Comparison of ENCODE assay signal across 17 cellular contexts in the genomic region with DNA sequence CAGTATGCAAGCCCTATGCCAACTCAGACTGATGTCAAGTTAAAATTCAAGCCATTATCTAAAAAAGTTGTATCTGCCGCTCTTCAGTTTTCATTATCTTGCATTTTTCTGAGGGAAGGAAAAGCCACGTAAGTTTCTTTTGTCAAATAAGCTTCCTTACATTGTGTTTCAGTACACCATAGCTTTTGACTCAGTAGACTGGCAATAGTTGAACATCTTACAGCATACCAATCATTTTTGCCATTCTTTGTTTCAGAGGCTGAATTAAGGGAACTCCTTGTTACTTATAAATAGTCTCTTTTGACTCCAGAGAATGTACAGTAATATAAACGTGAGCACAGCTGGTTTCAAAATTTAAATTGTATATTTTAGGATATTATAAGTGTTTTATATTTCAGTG.
A peak's percentile ranks its signal among the peaks of the same experiment; 100 is the strongest.
DNase-seq lines count a peak whose midpoint lies in the region; TF ChIP-seq lines count a peak whose summit lies in the region.
"Had no signal": no experiment of that assay in that cellular context is flagged by ENCODE, and none has a peak within 500 bp of the region (broad histone marks: within the 10 kb centered on the region; RNA-seq: fewer than 3 reads in every experiment).

No MANE protein-coding gene starts in this region.

- H3K4me3 ChIP-seq in Caco-2 (ENCODE audit: low read depth, low read length), result no peak overlapping the region
- no peak overlapping the region for H3K4me3 ChIP-seq in thyroid gland (replicated peaks in 1 of 3)
- H3K4me3 ChIP-seq: BLaER1 treated with 17β-estradiol and CSF1 and Interleukin-3, amounts not matched to agents 10 nM and 100 nM; colonic mucosa; hepatocyte; prostate gland had no signal

- peaks cover 42% of the 10 kb centered on the region for H3K4me1 Mint-ChIP-seq in Caco-2 (ENCODE audit: low read depth, unreplicated experiment)
- H3K4me1 Mint-ChIP-seq in osteocyte (ENCODE audit: unreplicated experiment), result peaks cover 23% of the 10 kb centered on the region

- H3K27me3 Mint-ChIP-seq in Caco-2 (ENCODE audit: insufficient read depth, unreplicated experiment) (no peaks in the 10 kb centered on the region), osteocyte (ENCODE audit: unreplicated experiment) (no peaks in the 10 kb centered on the region)

- H3K9me3 Mint-ChIP-seq in Caco-2 (ENCODE audit: unreplicated experiment) (peaks cover 10% of the 10 kb centered on the region), osteocyte (ENCODE audit: unreplicated experiment) (peaks cover 4% of the 10 kb centered on the region)

- H3K4me3 Mint-ChIP-seq in Caco-2 (ENCODE audit: unreplicated experiment) (peak overlapping the region; percentile 26), osteocyte (ENCODE audit: unreplicated experiment) (no peak overlapping the region)
- H3K4me3 Mint-ChIP-seq: activated T-cell treated with anti-CD3 and anti-CD28 coated beads, Interleukin-2, amount 50 U/mL, for 72 hours had no signal

- CTCF ChIA-PET in Caco-2 (lab: Charles Lee), result no interaction called here

- H3K36me3 ChIP-seq in Caco-2 (ENCODE audit: control insufficient read depth, insufficient read depth, low read length) (peaks cover 4% of the 10 kb centered on the region), thyroid gland (no peaks in the 10 kb centered on the region)
- H3K36me3 ChIP-seq: colonic mucosa, prostate gland had no signal

- POLR2A ChIA-PET in Caco-2 (lab: Charles Lee), result interaction anchor here (0.6 kb wide), 1 partner anchor 273 kb away, joined by 3 read pairs; no protein-coding TSS in a partner anchor

- no TSS peak for BruUV-seq in Caco-2 (replicated peaks; lab: Mats Ljungman, UMichigan)

- H3K27me3 ChIP-seq in Caco-2 (replicated peaks; ENCODE audit: control insufficient read depth, insufficient read depth, low read length), result no peaks in the 10 kb centered on the region
- H3K27me3 ChIP-seq in thyroid gland, result no peaks in the 10 kb centered on the region
- H3K27me3 ChIP-seq: BLaER1 treated with 17β-estradiol and CSF1 and Interleukin-3, amounts not matched to agents 10 nM and 100 nM; colonic mucosa; hepatocyte had no signal

- H3K36me3 Mint-ChIP-seq in Caco-2 (ENCODE audit: insufficient read depth, unreplicated experiment), result peaks cover 41% of the 10 kb centered on the region
- peaks cover 22% of the 10 kb centered on the region for H3K36me3 Mint-ChIP-seq in osteocyte (ENCODE audit: unreplicated experiment)

- H3K27ac Mint-ChIP-seq in Caco-2 (ENCODE audit: unreplicated experiment) (peak overlapping the region; percentile 57), osteocyte (ENCODE audit: unreplicated experiment) (peak overlapping the region; percentile 53)
- H3K27ac Mint-ChIP-seq: activated T-cell treated with anti-CD3 and anti-CD28 coated beads, Interleukin-2, amount 50 U/mL, for 72 hours had no signal

- no peak for TF ChIP-seq POLR2A in thyroid gland (IDR thresholded peaks at IDR 0.05)

- 77 to 81% methylated on average over 3 of the region's 3 CpGs for WGBS in thyroid gland, 2 donors

- intact Hi-C loops in Caco-2 (cut with micrococcal nuclease; ENCODE audit: unreplicated experiment), result no loop called here
- intact Hi-C loops in thyroid gland (cut with DNase I), result no loop called here

- H3K4me1 ChIP-seq in Caco-2 (peaks cover 40% of the 10 kb centered on the region), thyroid gland (no peaks in the 10 kb centered on the region)
- H3K4me1 ChIP-seq: BLaER1 treated with 17β-estradiol and CSF1 and Interleukin-3, amounts not matched to agents 10 nM and 100 nM; colonic mucosa; prostate gland had no signal

- TF ChIP-seq CTCF in Caco-2 (IDR thresholded peaks at IDR 0.05; ENCODE audit: insufficient read depth in 1 of 2, low read depth in 1 of 2, low read length in 1 of 2, severe bottlenecking in 1 of 2, unreplicated experiment in 1 of 2) (no peak), osteocyte (IDR thresholded peaks at IDR 0.05) (no peak), thyroid gland (IDR thresholded peaks at IDR 0.05) (no peak)

- DNase-seq in Caco-2 (peak in 1 of 2 experiments; percentile 10), RPMI7951 (ENCODE audit: low read depth) (peak; percentile 5), fibroblast of peridontal ligament (ENCODE audit: extremely low read depth) (peak; percentile 46), osteocyte (ENCODE audit: extremely low spot score, unreplicated experiment) (no peak), thyroid gland (no peak), mesenteric fat pad (ENCODE audit: low spot score) (no peak), iPS-NIHi7 (ENCODE audit: extremely low spot score) (no peak)
- DNase-seq in stimulated activated CD4-positive, alpha-beta T cell treated with anti-CD3 and anti-CD28 coated beads, Interleukin-4, amount 100 ng/mL, for 4 hours, result no peak
- DNase-seq: activated CD4-positive, alpha-beta T cell treated with anti-CD3 and anti-CD28 coated beads, Interleukin-2, amount 50 U/mL, for 48 hours; activated T-cell treated with anti-CD3 and anti-CD28 coated beads, Interleukin-2, amount 50 U/mL, for 72 hours; colonic mucosa; DMS153; NCI-H2029; NCI-H524 had no signal

- H3K27ac ChIP-seq in thyroid gland, result no peak overlapping the region
- H3K27ac ChIP-seq: BLaER1 treated with 17β-estradiol and CSF1 and Interleukin-3, amounts not matched to agents 10 nM and 100 nM; colonic mucosa; hepatocyte; prostate gland had no signal

- H3K9me3 ChIP-seq in Caco-2 (no peaks in the 10 kb centered on the region; the same call in 1 of the 2 replicates), thyroid gland (no peaks in the 10 kb centered on the region)
- H3K9me3 ChIP-seq: BLaER1 treated with 17β-estradiol and CSF1 and Interleukin-3, amounts not matched to agents 10 nM and 100 nM; colonic mucosa; prostate gland had no signal

Comparison
In these comparisons a context has a peak if more than half of its experiments do, and no peak if none do; other contexts are left out.
1. DNase-seq: peak in RPMI7951 (single experiment) and fibroblast of peridontal ligament (single experiment); none in osteocyte (single experiment), thyroid gland (0 of 2), mesenteric fat pad (single experiment), stimulated activated CD4-positive, alpha-beta T cell treated with anti-CD3 and anti-CD28 coated beads, Interleukin-4, amount 100 ng/mL, for 4 hours (0 of 2) and iPS-NIHi7 (single experiment).